Comparison of ENCODE assay signal across 29 cellular contexts in genomic region chr12:1445807-1446206, GRCh38.
DNase-seq lines count a peak whose midpoint lies in the region; FAIRE-seq and TF ChIP-seq lines count a peak whose summit lies in the region.
"Had no signal": no experiment of that assay in that cellular context is flagged by ENCODE, and none has a peak within 500 bp of the region (broad histone marks: within the 10 kb centered on the region; RNA-seq: fewer than 3 reads in every experiment).

No MANE protein-coding gene starts in this region.

- H3K4me3 ChIP-seq in DOHH2 (ENCODE audit: low read length) (peak overlapping the region; percentile 47), HUES48 (ENCODE audit: low read depth, low read length) (0 out of 2 replicates have a peak overlapping the region, but pooled peaks have one; percentile 32), astrocyte (ENCODE audit: insufficient read depth, low read depth, low read length) (no peak overlapping the region)
- H3K4me3 ChIP-seq: gastrocnemius medialis, HAP-1, SK-N-MC, vagina had no signal

- H3K4me1 Mint-ChIP-seq in astrocyte (ENCODE audit: low read depth, unreplicated experiment), result peaks cover 22% of the 10 kb centered on the region
- H3K4me1 Mint-ChIP-seq: activated naive CD8-positive, alpha-beta T cell treated with anti-CD3 and anti-CD28 coated beads, Interleukin-2, amount 50 U/mL, for 24 hours; CD8-positive, alpha-beta memory T cell; T-helper 17 cell had no signal

- no peak overlapping the region for H2AFZ ChIP-seq in astrocyte (ENCODE audit: low read depth, low read length)

- DNase-seq in astrocyte (ENCODE audit: low read depth), result no peak
- peak; percentile 32 for DNase-seq in iPS-NIHi7 (ENCODE audit: extremely low spot score)
- no peak for DNase-seq in activated naive CD4-positive, alpha-beta T cell treated with Interleukin-2 at 50 U/mL for 16 hours
- no peak for DNase-seq in globus pallidus (ENCODE audit: low spot score)
- no peak for DNase-seq in NCI-H748 (lab: John Stamatoyannopoulos, UW; ENCODE audit: unreplicated experiment)
- no peak for DNase-seq in C1 segment of cervical spinal cord (lab: John Stamatoyannopoulos, UW)
- DNase-seq: activated CD4-positive, alpha-beta T cell treated with anti-CD3 and anti-CD28 coated beads for 48 hours; activated gamma-delta T cell; activated naive CD8-positive, alpha-beta T cell treated with anti-CD3 and anti-CD28 coated beads, Interleukin-2, amount 50 U/mL, for 24 hours; activated T-cell treated with anti-CD3 and anti-CD28 coated beads, Interleukin-2, amount 50 U/mL, for 1 hour; CD8-positive, alpha-beta memory T cell; DMS 273 treated with DMSO at 0.1 percent for 48 hours; gastrocnemius medialis; KG1; left cardiac atrium; MM.1S; NCI-H1436; NCI-H2081 treated with DMSO at 0.1 percent for 48 hours; NCI-H226; NCI-H82; stimulated activated naive CD4-positive, alpha-beta T cell treated with Interleukin-2 at 50 U/mL for 16 hours; T-helper 17 cell had no signal

- H3K4me2 ChIP-seq in DOHH2 (ENCODE audit: low read length) (peak overlapping the region; percentile 57), astrocyte (ENCODE audit: low read length) (no peak overlapping the region)

- peaks cover 3% of the 10 kb centered on the region; the same call in 1 of the 2 replicates for H3F3A ChIP-seq in DOHH2 (ENCODE audit: control insufficient read depth, insufficient read depth)

- H3K4me3 Mint-ChIP-seq in astrocyte (ENCODE audit: unreplicated experiment), result no peak overlapping the region
- H3K4me3 Mint-ChIP-seq: activated naive CD8-positive, alpha-beta T cell treated with anti-CD3 and anti-CD28 coated beads, Interleukin-2, amount 50 U/mL, for 24 hours; CD8-positive, alpha-beta memory T cell; T-helper 17 cell had no signal

- H3K27me3 ChIP-seq in DOHH2 (ENCODE audit: control insufficient read depth, low read length) (no peaks in the 10 kb centered on the region), HUES48 (ENCODE audit: control insufficient read depth, insufficient read depth, low read length) (no peaks in the 10 kb centered on the region), astrocyte (ENCODE audit: insufficient read depth, low read length) (no peaks in the 10 kb centered on the region)
- H3K27me3 ChIP-seq: gastrocnemius medialis, neutrophil, vagina had no signal

- TF ChIP-seq CTCF in DOHH2 (IDR thresholded peaks at IDR 0.05; ENCODE audit: low read depth, low read length, poor library complexity, severe bottlenecking) (no peak), astrocyte (IDR thresholded peaks at IDR 0.05; ENCODE audit: insufficient read depth, low read depth, low read length) (no peak)

- H3K9me2 ChIP-seq in DOHH2 (replicated peaks; ENCODE audit: control insufficient read depth, low read length), result no peaks in the 10 kb centered on the region

- H3K4me1 ChIP-seq in DOHH2 (ENCODE audit: control insufficient read depth, low read length) (peaks cover 53% of the 10 kb centered on the region), HUES48 (ENCODE audit: control insufficient read depth, insufficient read depth, low read length) (peaks cover 14% of the 10 kb centered on the region), astrocyte (ENCODE audit: insufficient read depth, low read length) (peaks cover 17% of the 10 kb centered on the region)
- H3K4me1 ChIP-seq: HAP-1, vagina had no signal

- H3K36me3 Mint-ChIP-seq in astrocyte (ENCODE audit: low read depth, unreplicated experiment), result peaks cover 7% of the 10 kb centered on the region

- H3K27me3 Mint-ChIP-seq in astrocyte (ENCODE audit: low read depth, unreplicated experiment), result no peaks in the 10 kb centered on the region
- H3K27me3 Mint-ChIP-seq: activated naive CD8-positive, alpha-beta T cell treated with anti-CD3 and anti-CD28 coated beads, Interleukin-2, amount 50 U/mL, for 24 hours; CD8-positive, alpha-beta memory T cell; T-helper 17 cell had no signal

- H3K9me3 Mint-ChIP-seq in astrocyte (ENCODE audit: unreplicated experiment), result no peaks in the 10 kb centered on the region
- H3K9me3 Mint-ChIP-seq: activated naive CD8-positive, alpha-beta T cell treated with anti-CD3 and anti-CD28 coated beads, Interleukin-2, amount 50 U/mL, for 24 hours; CD8-positive, alpha-beta memory T cell had no signal

- FAIRE-seq in astrocyte (lab: Jason Lieb, UNC), result no peak
- FAIRE-seq: GM19239 had no signal

- H3K27ac Mint-ChIP-seq in astrocyte (ENCODE audit: unreplicated experiment), result peak overlapping the region; percentile 7
- H3K27ac Mint-ChIP-seq: activated naive CD8-positive, alpha-beta T cell treated with anti-CD3 and anti-CD28 coated beads, Interleukin-2, amount 50 U/mL, for 24 hours; CD8-positive, alpha-beta memory T cell had no signal

- H3K9ac ChIP-seq in HUES48 (ENCODE audit: low read depth, low read length) (peak overlapping the region; percentile 52), astrocyte (ENCODE audit: low read length) (no peak overlapping the region)

- peaks cover 12% of the 10 kb centered on the region; the same call in 1 of the 2 replicates for H3K36me3 ChIP-seq in DOHH2 (ENCODE audit: control insufficient read depth, low read length)
- peaks cover 5% of the 10 kb centered on the region for H3K36me3 ChIP-seq in HUES48 (ENCODE audit: control insufficient read depth, insufficient read depth, low read length)
- no peaks in the 10 kb centered on the region for H3K36me3 ChIP-seq in astrocyte (ENCODE audit: insufficient read depth, low read length)
- H3K36me3 ChIP-seq: gastrocnemius medialis, HAP-1, vagina had no signal

- H3K9me3 ChIP-seq in DOHH2 (ENCODE audit: control insufficient read depth, insufficient read depth, low read length), result no peaks in the 10 kb centered on the region
- H3K9me3 ChIP-seq in HUES48 (ENCODE audit: control insufficient read depth, insufficient read depth, low read length), result no peaks in the 10 kb centered on the region
- H3K9me3 ChIP-seq in astrocyte (ENCODE audit: insufficient read depth, low read depth, low read length), result no peaks in the 10 kb centered on the region
- H3K9me3 ChIP-seq: gastrocnemius medialis, HAP-1, neutrophil, vagina had no signal

- no peaks in the 10 kb centered on the region for H3K79me2 ChIP-seq in DOHH2 (ENCODE audit: control insufficient read depth, low read length)
- H3K79me2 ChIP-seq in astrocyte (ENCODE audit: insufficient read depth, low read length), result no peaks in the 10 kb centered on the region

- H3K27ac ChIP-seq in DOHH2 (ENCODE audit: low read depth, low read length), result peak overlapping the region; percentile 74
- peak overlapping the region; percentile 75 for H3K27ac ChIP-seq in HUES48 (ENCODE audit: low read depth, low read length)
- H3K27ac ChIP-seq in astrocyte (ENCODE audit: low read depth, low read length), result no peak overlapping the region
- H3K27ac ChIP-seq: gastrocnemius medialis, neutrophil, SK-N-MC, vagina had no signal

- no peaks in the 10 kb centered on the region for H4K20me1 ChIP-seq in DOHH2 (ENCODE audit: control insufficient read depth, insufficient read depth, low read depth, low read length)
- H4K20me1 ChIP-seq in astrocyte (ENCODE audit: insufficient read depth, low read length), result no peaks in the 10 kb centered on the region
